Comparison of ENCODE assay signal across 25 cellular contexts in genomic region chr12:104453133-104453532, GRCh38.
"Had no signal": no experiment of that assay in that cellular context is flagged by ENCODE, and none has a peak within 500 bp of the region (broad histone marks: within the 10 kb centered on the region; RNA-seq: fewer than 3 reads in every experiment).

No MANE protein-coding gene starts in this region.

- H3K27me3 Mint-ChIP-seq: activated T-cell treated with anti-CD3 and anti-CD28 coated beads, Interleukin-2, amount 50 U/mL, for 24 hours; central memory CD8-positive, alpha-beta T cell had no signal

- H3K4me3 Mint-ChIP-seq: activated CD4-positive, alpha-beta memory T cell treated with anti-CD3 and anti-CD28 coated beads, Interleukin-2, amount 10 ng/mL, durations not matched to agents 7 days and 5 days; activated CD4-positive, alpha-beta T cell treated with anti-CD3 and anti-CD28 coated beads, Interleukin-2, amount 10 ng/mL, durations not matched to agents 7 days and 5 days; activated T-cell treated with anti-CD3 and anti-CD28 coated beads, Interleukin-2, amount 50 U/mL, for 24 hours; activated T-cell treated with anti-CD3 and anti-CD28 coated beads, Interleukin-2, amount 50 U/mL, for 72 hours; central memory CD8-positive, alpha-beta T cell; dendritic cell treated with granulocyte-macrophage colony-stimulating factor and Interleukin-4, amounts not matched to agents 40 ng/mL and 50 ng/mL, for 4 days; endodermal cell had no signal

- H3K27ac Mint-ChIP-seq: activated CD4-positive, alpha-beta memory T cell treated with anti-CD3 and anti-CD28 coated beads, Interleukin-2, amount 10 ng/mL, durations not matched to agents 7 days and 5 days; activated CD4-positive, alpha-beta T cell treated with anti-CD3 and anti-CD28 coated beads, Interleukin-2, amount 10 ng/mL, durations not matched to agents 7 days and 5 days; activated T-cell treated with anti-CD3 and anti-CD28 coated beads, Interleukin-2, amount 50 U/mL, for 24 hours; activated T-cell treated with anti-CD3 and anti-CD28 coated beads, Interleukin-2, amount 50 U/mL, for 72 hours; dendritic cell treated with granulocyte-macrophage colony-stimulating factor and Interleukin-4, amounts not matched to agents 40 ng/mL and 50 ng/mL, for 4 days; endodermal cell had no signal

- ATAC-seq: activated T-cell treated with anti-CD3 and anti-CD28 coated beads, Interleukin-2, amount 50 U/mL, for 72 hours; esophagus mucosa had no signal

- H3K9me3 Mint-ChIP-seq: activated T-cell treated with anti-CD3 and anti-CD28 coated beads, Interleukin-2, amount 50 U/mL, for 24 hours; activated T-cell treated with anti-CD3 and anti-CD28 coated beads, Interleukin-2, amount 50 U/mL, for 72 hours; central memory CD8-positive, alpha-beta T cell; dendritic cell treated with granulocyte-macrophage colony-stimulating factor and Interleukin-4, amounts not matched to agents 40 ng/mL and 50 ng/mL, for 4 days had no signal

- DNase-seq: activated CD4-positive, alpha-beta memory T cell treated with anti-CD3 and anti-CD28 coated beads, Interleukin-2, amount 10 ng/mL, durations not matched to agents 7 days and 5 days; activated CD4-positive, alpha-beta T cell treated with anti-CD3 and anti-CD28 coated beads for 1 hour; activated CD4-positive, alpha-beta T cell treated with anti-CD3 and anti-CD28 coated beads for 4 hours; activated CD4-positive, alpha-beta T cell treated with anti-CD3 and anti-CD28 coated beads, Interleukin-2, amount 10 ng/mL, durations not matched to agents 7 days and 5 days; activated CD4-positive, alpha-beta T cell treated with anti-CD3 and anti-CD28 coated beads, Interleukin-2, amount 50 U/mL, for 4 hours; activated CD8-positive, alpha-beta memory T cell treated with anti-CD3 and anti-CD28 coated beads, Interleukin-2, amount 50 U/mL, for 48 hours; activated gamma-delta T cell; activated naive CD4-positive, alpha-beta T cell; activated naive CD4-positive, alpha-beta T cell treated with anti-CD3 and anti-CD28 coated beads, Interleukin-2, amount 50 U/mL, for 16 hours; activated T-cell treated with anti-CD3 and anti-CD28 coated beads for 4 hours; activated T-cell treated with anti-CD3 and anti-CD28 coated beads, Interleukin-2, amount 50 U/mL, for 24 hours; activated T-cell treated with anti-CD3 and anti-CD28 coated beads, Interleukin-2, amount 50 U/mL, for 72 hours; amniotic stem cell; anterior cingulate cortex; brain microvascular endothelial cell; dorsolateral prefrontal cortex; effector memory CD4-positive, alpha-beta T cell; foreskin fibroblast; head of caudate nucleus; T-helper 1 cell; T-helper 2 cell had no signal
